9 cellular contexts compared by ENCODE assay signal in genomic region chr18:38940475-38940862, GRCh38.
DNase-seq lines count a peak whose midpoint lies in the region; ATAC-seq, FAIRE-seq and TF ChIP-seq lines count a peak whose summit lies in the region.
"Had no signal": no experiment of that assay in that cellular context is flagged by ENCODE, and none has a peak within 500 bp of the region (broad histone marks: within the 10 kb centered on the region; RNA-seq: fewer than 3 reads in every experiment).

No MANE protein-coding gene starts in this region.

- dilution Hi-C loops in keratinocyte (cut with MboI; ENCODE audit: extremely low pct_ligation_motif_present, low sequenced_read_pairs): no loop called here

- H3K27ac ChIP-seq in keratinocyte (ENCODE audit: control insufficient read depth, insufficient read depth, low read length) (peak overlapping the region; percentile 56), aorta (ENCODE audit: low read depth in 1 of 2, low read length in 2 of 2) (no peak overlapping the region), coronary artery (no peak overlapping the region)
- H3K27ac ChIP-seq: thoracic aorta had no signal

- H3K4me2 ChIP-seq in keratinocyte (ENCODE audit: control insufficient read depth, extremely low read depth, insufficient read depth, low read depth, low read length): no peak overlapping the region

- peak; percentile 40 for ATAC-seq in GM18907 (IDR thresholded peaks at IDR 0.05; ENCODE audit: unreplicated experiment)
- peak; percentile 2 for ATAC-seq in GM21717 (IDR thresholded peaks at IDR 0.05; ENCODE audit: unreplicated experiment)
- ATAC-seq in HG03439 (IDR thresholded peaks at IDR 0.05; ENCODE audit: unreplicated experiment): peak; percentile 26
- ATAC-seq in aorta (ENCODE audit: low FRiP score): no peak

- H3K9ac ChIP-seq in keratinocyte (ENCODE audit: control insufficient read depth, extremely low read depth, insufficient read depth, low read length): no peak overlapping the region

- H3K4me1 ChIP-seq in keratinocyte (ENCODE audit: control insufficient read depth, extremely low read depth, insufficient read depth, low read length): no peaks in the 10 kb centered on the region
- no peaks in the 10 kb centered on the region for H3K4me1 ChIP-seq in aorta (ENCODE audit: control insufficient read depth in 1 of 2, insufficient read depth in 2 of 2, low read length in 2 of 2)

- H2AFZ ChIP-seq in keratinocyte (ENCODE audit: control insufficient read depth, low read length): no peak overlapping the region

- H3K36me3 ChIP-seq in keratinocyte (ENCODE audit: control insufficient read depth in 2 of 2, extremely low read depth in 1 of 2, insufficient read depth in 2 of 2, low read length in 2 of 2) (no peaks in the 10 kb centered on the region), aorta (ENCODE audit: control insufficient read depth in 1 of 2, insufficient read depth in 2 of 2, low read length in 1 of 2) (no peaks in the 10 kb centered on the region)
- H3K36me3 ChIP-seq: thoracic aorta had no signal

- H3K9me3 ChIP-seq in keratinocyte (ENCODE audit: control insufficient read depth, low read depth, low read length) (peaks cover 5% of the 10 kb centered on the region), aorta (ENCODE audit: control insufficient read depth, low read length) (no peaks in the 10 kb centered on the region)
- H3K9me3 ChIP-seq: thoracic aorta had no signal

- no peak for TF ChIP-seq CTCF in keratinocyte (optimal IDR thresholded peaks at IDR 0.05 in 1 of 3, IDR thresholded peaks at IDR 0.05 in 1 of 3, conservative IDR thresholded peaks at IDR 0.05 in 1 of 3; ENCODE audit: extremely low read depth in 1 of 3, insufficient read depth in 2 of 3, low read length in 3 of 3)
- no peak for TF ChIP-seq CTCF in coronary artery (IDR thresholded peaks at IDR 0.05)

- intact Hi-C loops in aorta (cut with DNase I): no loop called here

- no peak for FAIRE-seq in keratinocyte (lab: Jason Lieb, UNC)

- DNase-seq in keratinocyte (ENCODE audit: low read depth, low spot score): no peak
- no peak for DNase-seq in effector CD8-positive, alpha-beta T cell (lab: John Stamatoyannopoulos, UW)
- DNase-seq in activated CD8-positive, alpha-beta memory T cell treated with anti-CD3 and anti-CD28 coated beads, Interleukin-2, amount 50 U/mL, for 4 hours: no peak
- DNase-seq in aorta: no peak
- no peak for DNase-seq in coronary artery (ENCODE audit: low spot score)

- H3K27me3 ChIP-seq in keratinocyte (ENCODE audit: control insufficient read depth, extremely low read depth, insufficient read depth, low read length) (no peaks in the 10 kb centered on the region), aorta (ENCODE audit: control insufficient read depth in 1 of 2, insufficient read depth in 2 of 2, low read length in 1 of 2) (no peaks in the 10 kb centered on the region)

- H3K9me1 ChIP-seq in keratinocyte (ENCODE audit: control insufficient read depth, extremely low read depth, insufficient read depth, low read length): no peaks in the 10 kb centered on the region

- H3K79me2 ChIP-seq in keratinocyte (ENCODE audit: control insufficient read depth, insufficient read depth, low read length): no peaks in the 10 kb centered on the region

- H4K20me1 ChIP-seq in keratinocyte (ENCODE audit: control insufficient read depth, extremely low read depth, insufficient read depth, low read length): no peaks in the 10 kb centered on the region

- H3K4me3 ChIP-seq in keratinocyte (ENCODE audit: control insufficient read depth in 2 of 3, extremely low read depth in 1 of 3, insufficient read depth in 2 of 3, low read depth in 1 of 3, low read length in 3 of 3): no peak overlapping the region
- H3K4me3 ChIP-seq in aorta (ENCODE audit: low read length in 2 of 2): no peak overlapping the region
- H3K4me3 ChIP-seq in coronary artery: no peak overlapping the region
